Comparison of ENCODE assay signal across 1 cellular context in the genomic region with DNA sequence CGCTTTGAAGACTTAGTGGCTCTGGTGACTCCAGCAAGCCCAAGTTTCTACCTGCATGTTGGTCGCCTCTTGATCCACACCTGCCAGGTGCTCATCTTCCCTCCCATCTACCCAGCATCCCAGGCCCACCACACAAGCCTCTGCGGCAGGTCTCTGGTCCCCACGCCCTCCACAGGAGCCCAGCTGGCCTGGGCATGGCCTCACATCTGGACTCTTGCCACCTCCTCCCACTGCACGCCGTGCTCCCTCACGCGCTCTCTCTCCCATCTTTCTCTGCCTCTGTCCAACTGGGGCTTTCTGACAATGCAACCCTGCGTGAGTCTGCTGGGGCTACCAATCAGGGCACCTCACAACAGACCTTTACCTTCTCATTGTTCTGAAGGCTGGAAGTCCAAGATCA.
TF ChIP-seq lines count a peak whose summit lies in the region.

No MANE protein-coding gene starts in this region.

TF ChIP-seq in H1, 55 proteins besides CTCF, POLR2A, EP300 and RAD21:
- TF ChIP-seq SIX5 (IDR thresholded peaks at IDR 0.05; ENCODE audit: low read depth, low read length) (no peak), HDAC6 (IDR thresholded peaks at IDR 0.05; ENCODE audit: low read depth, low read length) (no peak), JUN (IDR thresholded peaks at IDR 0.05; ENCODE audit: low read depth, low read length) (no peak), EGR1 (IDR thresholded peaks at IDR 0.05; ENCODE audit: borderline replicate concordance, low read depth, low read length) (no peak), BACH1 (IDR thresholded peaks at IDR 0.05; ENCODE audit: low read length) (no peak), RNF2 (IDR thresholded peaks at IDR 0.05; ENCODE audit: borderline replicate concordance, low read depth, low read length, missing control alignments, poor library complexity, severe bottlenecking) (no peak), CHD1 (IDR thresholded peaks at IDR 0.05; ENCODE audit: low read depth, low read length) (no peak), CREB1 (IDR thresholded peaks at IDR 0.05) (no peak), FOSL1 (IDR thresholded peaks at IDR 0.05; ENCODE audit: insufficient read depth, low read depth, low read length) (no peak), PHF8 (conservative IDR thresholded peaks at IDR 0.05; ENCODE audit: low read depth, low read length) (no peak), MAFK (IDR thresholded peaks at IDR 0.05; ENCODE audit: low read depth, low read length) (no peak), TCF12 (IDR thresholded peaks at IDR 0.05; ENCODE audit: low read depth, low read length) (no peak), EZH2 (IDR thresholded peaks at IDR 0.05; ENCODE audit: low read depth, low read length, severe bottlenecking) (no peak), CHD2 (IDR thresholded peaks at IDR 0.05; ENCODE audit: low read length) (no peak), RXRA (IDR thresholded peaks at IDR 0.05; ENCODE audit: insufficient read depth, low read depth, low read length) (no peak), POLR2AphosphoS5 (IDR thresholded peaks at IDR 0.05; ENCODE audit: low read depth, low read length) (no peak), SP4 (IDR thresholded peaks at IDR 0.05; ENCODE audit: low read length) (no peak), RBBP5 (IDR thresholded peaks at IDR 0.05; ENCODE audit: borderline replicate concordance, low read depth, low read length) (no peak), TAF7 (optimal IDR thresholded peaks at IDR 0.05; ENCODE audit: borderline replicate concordance, low read depth, low read length) (no peak), KDM4A (IDR thresholded peaks at IDR 0.05; ENCODE audit: low read depth, low read length, severe bottlenecking) (no peak)
